8 cellular contexts compared by ENCODE assay signal in the genomic region with DNA sequence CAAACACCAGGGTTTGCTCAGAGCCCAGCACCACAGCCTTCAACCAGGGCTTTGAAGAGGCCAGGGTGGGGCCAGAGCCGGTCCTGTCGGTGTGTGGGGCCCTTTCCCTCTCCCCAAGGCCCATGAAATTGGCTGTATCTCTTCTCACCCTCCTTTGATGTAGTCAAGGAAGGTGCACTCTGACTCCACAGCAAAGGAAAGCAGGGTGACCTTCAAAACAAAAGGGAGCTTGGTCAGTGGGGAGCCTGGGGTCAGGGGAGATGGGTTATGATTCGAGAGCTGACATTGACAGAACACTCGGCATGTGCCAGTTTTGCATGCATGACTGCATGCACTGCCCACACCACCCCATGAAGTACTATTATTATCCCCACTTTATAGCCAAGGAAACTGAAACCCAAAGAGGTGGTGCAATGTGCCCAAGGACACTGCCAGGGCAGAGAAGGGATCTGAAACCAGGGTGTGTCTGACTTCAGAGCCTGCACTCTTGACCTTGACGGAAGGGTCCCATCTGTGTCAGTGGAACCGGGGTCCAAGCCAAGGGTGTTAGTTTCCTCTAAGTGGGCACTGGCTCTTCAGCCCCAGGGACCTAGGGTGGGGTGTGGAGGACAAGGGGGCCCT. TPM values are rescaled to one million over a fixed set of nuclear protein-coding genes. Genes with fewer than 3 reads are reported as not detected.
DNase-seq lines count a peak whose midpoint lies in the region; ATAC-seq and TF ChIP-seq lines count a peak whose summit lies in the region.

No MANE protein-coding gene starts in this region.

- H3K36me3 Mint-ChIP-seq in activated naive CD4-positive, alpha-beta T cell treated with anti-CD3 and anti-CD28 coated beads for 36 hours (ENCODE audit: low read depth) = peaks cover 5% of the 10 kb centered on the region
- peaks cover 5% of the 10 kb centered on the region for H3K36me3 Mint-ChIP-seq in activated naive CD8-positive, alpha-beta T cell treated with anti-CD3 and anti-CD28 coated beads for 36 hours
- peaks cover 32% of the 10 kb centered on the region for H3K36me3 Mint-ChIP-seq in stimulated activated memory B cell treated with anti-CD40 and anti-IgM and Interleukin-4, amounts not matched to agents 10 μg/mL and 1 μg/mL and 100 μg/mL, for 72 hours

- no peaks in the 10 kb centered on the region for H3K27me3 Mint-ChIP-seq in activated naive CD4-positive, alpha-beta T cell treated with anti-CD3 and anti-CD28 coated beads for 36 hours (ENCODE audit: low read depth)
- no peaks in the 10 kb centered on the region for H3K27me3 Mint-ChIP-seq in activated naive CD8-positive, alpha-beta T cell treated with anti-CD3 and anti-CD28 coated beads for 36 hours
- H3K27me3 Mint-ChIP-seq in stimulated activated memory B cell treated with anti-CD40 and anti-IgM and Interleukin-4, amounts not matched to agents 10 μg/mL and 1 μg/mL and 100 μg/mL, for 72 hours = no peaks in the 10 kb centered on the region

- peak overlapping the region; percentile 90 for H3K27ac Mint-ChIP-seq in activated naive CD4-positive, alpha-beta T cell treated with anti-CD3 and anti-CD28 coated beads for 36 hours
- H3K27ac Mint-ChIP-seq in activated naive CD8-positive, alpha-beta T cell treated with anti-CD3 and anti-CD28 coated beads for 36 hours = peak overlapping the region; percentile 89
- peak overlapping the region; percentile 90 for H3K27ac Mint-ChIP-seq in stimulated activated memory B cell treated with anti-CD40 and anti-IgM and Interleukin-4, amounts not matched to agents 10 μg/mL and 1 μg/mL and 100 μg/mL, for 72 hours

- no peak overlapping the region for H4K12ac ChIP-seq in trophoblast cell (ENCODE audit: low read depth, low read length)

- POLR2A ChIA-PET in IMR-90 (lab: Charles Lee; ENCODE audit: unreplicated experiment) = no interaction called here

- no peak overlapping the region for H3K4me2 ChIP-seq in IMR-90 (ENCODE audit: low read depth, low read length)
- no peak overlapping the region for H3K4me2 ChIP-seq in neuronal stem cell (ENCODE audit: insufficient read depth, low read length, poor library complexity, severe bottlenecking)
- no peak overlapping the region for H3K4me2 ChIP-seq in trophoblast cell (ENCODE audit: low read length)

- H3K4me1 Mint-ChIP-seq in activated naive CD4-positive, alpha-beta T cell treated with anti-CD3 and anti-CD28 coated beads for 36 hours (ENCODE audit: low read depth) = peaks cover 63% of the 10 kb centered on the region
- peaks cover 54% of the 10 kb centered on the region for H3K4me1 Mint-ChIP-seq in activated naive CD8-positive, alpha-beta T cell treated with anti-CD3 and anti-CD28 coated beads for 36 hours
- peaks cover 92% of the 10 kb centered on the region for H3K4me1 Mint-ChIP-seq in stimulated activated memory B cell treated with anti-CD40 and anti-IgM and Interleukin-4, amounts not matched to agents 10 μg/mL and 1 μg/mL and 100 μg/mL, for 72 hours

- H3K23ac ChIP-seq in IMR-90 (ENCODE audit: low read depth, low read length) (no peak overlapping the region), neuronal stem cell (ENCODE audit: low read depth, low read length, poor library complexity) (no peak overlapping the region), trophoblast cell (ENCODE audit: low read length) (no peak overlapping the region)

- H3K4ac ChIP-seq in IMR-90 (ENCODE audit: low read depth, low read length) = no peak overlapping the region
- no peak overlapping the region for H3K4ac ChIP-seq in neuronal stem cell (ENCODE audit: low read length)
- H3K4ac ChIP-seq in trophoblast cell (ENCODE audit: low read depth, low read length) = no peak overlapping the region

- H3K4me3 Mint-ChIP-seq in activated naive CD4-positive, alpha-beta T cell treated with anti-CD3 and anti-CD28 coated beads for 36 hours = no peak overlapping the region
- no peak overlapping the region for H3K4me3 Mint-ChIP-seq in activated naive CD8-positive, alpha-beta T cell treated with anti-CD3 and anti-CD28 coated beads for 36 hours
- peak overlapping the region; percentile 22 for H3K4me3 Mint-ChIP-seq in stimulated activated memory B cell treated with anti-CD40 and anti-IgM and Interleukin-4, amounts not matched to agents 10 μg/mL and 1 μg/mL and 100 μg/mL, for 72 hours

- ATAC-seq in IMR-90 (ENCODE audit: low read depth) = no peak
- ATAC-seq in stimulated activated memory B cell treated with anti-CD40 and anti-IgM and Interleukin-4, amounts not matched to agents 10 μg/mL and 1 μg/mL and 100 μg/mL, for 72 hours = peak; percentile 88

- no peaks in the 10 kb centered on the region for H3K79me2 ChIP-seq in trophoblast cell (ENCODE audit: control insufficient read depth, insufficient read depth, low read length, poor library complexity)

- H3K79me1 ChIP-seq in IMR-90 (ENCODE audit: low read depth in 1 of 2, low read length in 2 of 2) (no peaks in the 10 kb centered on the region), neuronal stem cell (ENCODE audit: low read depth, low read length) (no peaks in the 10 kb centered on the region), trophoblast cell (ENCODE audit: low read length) (no peaks in the 10 kb centered on the region)

- no TSS peak for BruUV-seq in IMR-90 (replicated peaks; lab: Mats Ljungman, UMichigan)

- H2AK5ac ChIP-seq in IMR-90 (ENCODE audit: low read depth, low read length) (no peak overlapping the region), neuronal stem cell (ENCODE audit: low read depth, low read length) (no peak overlapping the region), trophoblast cell (ENCODE audit: low read length) (no peak overlapping the region)

- H2BK15ac ChIP-seq in IMR-90 (ENCODE audit: low read depth, low read length) = no peak overlapping the region
- H2BK15ac ChIP-seq in neuronal stem cell (ENCODE audit: low read length) = no peak overlapping the region

- no peak overlapping the region; the same call in 1 of the 2 replicates for H3K14ac ChIP-seq in IMR-90 (replicated peaks; ENCODE audit: low read depth, low read length)
- no peak overlapping the region for H3K14ac ChIP-seq in neuronal stem cell (ENCODE audit: low read length)
- no peak overlapping the region for H3K14ac ChIP-seq in trophoblast cell (ENCODE audit: low read length)

- 77% methylated on average over 2 of the region's 6 CpGs; no CpG with 5 or more reads in 1 of the 2 experiments for WGBS in IMR-90 (ENCODE audit: extremely low coverage in 2 of 2, insufficient read length in 1 of 2), 2 experiments
- WGBS in neuronal stem cell (ENCODE audit: extremely low coverage in 2 of 2, insufficient read length in 2 of 2, insufficient replicate concordance in 1 of 2), 2 donors = no CpG with 5 or more reads among the region's 6 CpGs
- WGBS in trophoblast cell (ENCODE audit: extremely low coverage, insufficient coverage, insufficient read length) = no CpG with 5 or more reads among the region's 6 CpGs

- in situ Hi-C loops in IMR-90 (cut with MboI; ENCODE audit: low sequenced_read_pairs) = loop anchor here (5.0 kb wide), 1 partner anchor 51 kb away; no protein-coding TSS in a partner anchor

- H3K9me3 Mint-ChIP-seq in activated naive CD4-positive, alpha-beta T cell treated with anti-CD3 and anti-CD28 coated beads for 36 hours = peaks cover 3% of the 10 kb centered on the region
- H3K9me3 Mint-ChIP-seq in activated naive CD8-positive, alpha-beta T cell treated with anti-CD3 and anti-CD28 coated beads for 36 hours = peaks cover 5% of the 10 kb centered on the region
- H3K9me3 Mint-ChIP-seq in stimulated activated memory B cell treated with anti-CD40 and anti-IgM and Interleukin-4, amounts not matched to agents 10 μg/mL and 1 μg/mL and 100 μg/mL, for 72 hours = no peaks in the 10 kb centered on the region

- H3K4me3 ChIP-seq in IMR-90 (ENCODE audit: insufficient read depth, low read depth, low read length) (no peak overlapping the region), neuronal stem cell (ENCODE audit: low read length in 2 of 2) (no peak overlapping the region), trophoblast cell (ENCODE audit: low read depth, low read length) (no peak overlapping the region)

- H4K8ac ChIP-seq in IMR-90 (ENCODE audit: low read depth in 2 of 2, low read length in 2 of 2) = no peak overlapping the region
- H4K8ac ChIP-seq in neuronal stem cell (ENCODE audit: low read depth, low read length) = no peak overlapping the region
- no peak overlapping the region for H4K8ac ChIP-seq in trophoblast cell (ENCODE audit: low read depth, low read length)

- no peak overlapping the region for H3K9ac ChIP-seq in IMR-90 (ENCODE audit: low read depth, low read length)
- H3K9ac ChIP-seq in neuronal stem cell (ENCODE audit: low read depth, low read length, poor library complexity) = no peak overlapping the region
- H3K9ac ChIP-seq in trophoblast cell (ENCODE audit: low read length) = no peak overlapping the region

- H2BK12ac ChIP-seq in neuronal stem cell (ENCODE audit: low read length) = no peak overlapping the region
- H2BK12ac ChIP-seq in trophoblast cell (ENCODE audit: low read length) = no peak overlapping the region

- intact Hi-C loops in activated naive CD4-positive, alpha-beta T cell treated with anti-CD3 and anti-CD28 coated beads for 36 hours (cut with micrococcal nuclease) = no loop called here
- intact Hi-C loops in IMR-90 (cut with micrococcal nuclease) = no loop called here

- peaks cover 19% of the 10 kb centered on the region for H3K9me3 ChIP-seq in IMR-90 (ENCODE audit: control insufficient read depth, insufficient read depth, low read length)
- peaks cover 0 to 3% of the 10 kb centered on the region in 2 donors for H3K9me3 ChIP-seq in neuronal stem cell (replicated peaks in 1 of 2; ENCODE audit: control insufficient read depth in 2 of 2, insufficient read depth in 1 of 2, low read depth in 1 of 2, low read length in 2 of 2)
- peaks cover 3% of the 10 kb centered on the region for H3K9me3 ChIP-seq in trophoblast cell (ENCODE audit: insufficient read depth, low read depth, low read length)

- H2BK20ac ChIP-seq in IMR-90 (ENCODE audit: low read depth, low read length) = no peak overlapping the region

- CTCF ChIA-PET in activated naive CD4-positive, alpha-beta T cell treated with anti-CD3 and anti-CD28 coated beads for 36 hours (lab: Charles Lee) = interaction anchor here (0.8 to 4.6 kb wide), 8 partner anchors 13 to 138 kb away, joined by 3 to 16 read pairs (median 6); no protein-coding TSS in a partner anchor
- CTCF ChIA-PET in IMR-90 (lab: Yijun Ruan, JAX) = interaction anchor here (1.2 kb wide), 1 partner anchor 138 kb away, joined by 4 read pairs; no protein-coding TSS in a partner anchor

- peak; percentile 45 for DNase-seq in activated naive CD4-positive, alpha-beta T cell treated with anti-CD3 and anti-CD28 coated beads for 36 hours
- DNase-seq in activated naive CD4-positive, alpha-beta T cell treated with anti-CD3 and anti-CD28 coated beads, Interleukin-2, amount 50 U/mL, for 16 hours = no peak
- DNase-seq in IMR-90 = no peak
- DNase-seq in activated naive CD8-positive, alpha-beta T cell treated with anti-CD3 and anti-CD28 coated beads for 36 hours = no peak
- DNase-seq in occipital lobe (lab: John Stamatoyannopoulos, UW) = no peak
- no peak for DNase-seq in neuronal stem cell (ENCODE audit: low spot score)
- DNase-seq in trophoblast cell = no peak

- H4K91ac ChIP-seq in IMR-90 (ENCODE audit: insufficient read depth, low read depth, low read length) (no peak overlapping the region), neuronal stem cell (ENCODE audit: low read depth, low read length, poor library complexity) (no peak overlapping the region), trophoblast cell (ENCODE audit: low read depth, low read length) (no peak overlapping the region)

- TF ChIP-seq CTCF in IMR-90 (conservative IDR thresholded peaks at IDR 0.05; ENCODE audit: low read depth, low read length) = no peak

- H2BK120ac ChIP-seq in IMR-90 (ENCODE audit: low read depth, low read length) (no peak overlapping the region), neuronal stem cell (ENCODE audit: low read depth, low read length) (no peak overlapping the region), trophoblast cell (ENCODE audit: insufficient read depth, low read length, poor library complexity) (no peak overlapping the region)

- H3K4me1 ChIP-seq in IMR-90 (ENCODE audit: control insufficient read depth, insufficient read depth, low read length) = no peaks in the 10 kb centered on the region; the same call in 1 of the 2 replicates
- peaks cover 0 to 4% of the 10 kb centered on the region in 2 donors for H3K4me1 ChIP-seq in neuronal stem cell (ENCODE audit: control insufficient read depth in 2 of 2, insufficient read depth in 1 of 2, low read depth in 1 of 2, low read length in 2 of 2)
- H3K4me1 ChIP-seq in trophoblast cell (ENCODE audit: control insufficient read depth in 1 of 2, insufficient read depth in 2 of 2, low read length in 2 of 2) = peaks cover 3 to 7% of the 10 kb centered on the region in 2 experiments

- no peak overlapping the region for H4K5ac ChIP-seq in IMR-90 (ENCODE audit: low read depth, low read length)

- peaks cover 4% of the 10 kb centered on the region; the same call in 1 of the 2 replicates for H3K27me3 ChIP-seq in IMR-90 (ENCODE audit: control insufficient read depth, insufficient read depth, low read length)
- H3K27me3 ChIP-seq in neuronal stem cell (ENCODE audit: control insufficient read depth in 3 of 3, insufficient read depth in 3 of 3, low read depth in 1 of 3, low read length in 3 of 3) = peaks cover 0 to 23% (median 0%) of the 10 kb centered on the region in 3 experiments
- H3K27me3 ChIP-seq in trophoblast cell (ENCODE audit: insufficient read depth, low read length) = no peaks in the 10 kb centered on the region

- no peak overlapping the region for H2BK5ac ChIP-seq in IMR-90 (ENCODE audit: low read depth, low read length, poor library complexity, severe bottlenecking)
- no peak overlapping the region for H2BK5ac ChIP-seq in neuronal stem cell (ENCODE audit: low read length)
- no peak overlapping the region for H2BK5ac ChIP-seq in trophoblast cell (ENCODE audit: low read depth, low read length, poor library complexity)

- no peak overlapping the region for H3K56ac ChIP-seq in IMR-90 (ENCODE audit: extremely low read depth, insufficient read depth, low read length)

- H3K9me1 ChIP-seq in IMR-90 (ENCODE audit: insufficient read depth, low read length) = 0 out of 2 replicates have a peak, but pooled peaks cover 4% of the 10 kb centered on the region

- no peak for TF ChIP-seq RAD21 in IMR-90 (IDR thresholded peaks at IDR 0.05; ENCODE audit: low read length)

- dilution Hi-C loops in IMR-90 (cut with HindIII; ENCODE audit: low sequenced_read_pairs, unreplicated experiment) = no loop called here

- H2AK9ac ChIP-seq in IMR-90 (replicated peaks; ENCODE audit: low read depth, low read length, poor library complexity) = no peak overlapping the region

- H2AFZ ChIP-seq in IMR-90 (replicated peaks; ENCODE audit: low read length, poor library complexity) (peak overlapping the region; percentile 65), neuronal stem cell (ENCODE audit: low read length) (no peak overlapping the region), trophoblast cell (ENCODE audit: insufficient read depth, low read length, poor library complexity) (no peak overlapping the region)

- TF ChIP-seq POLR2A in IMR-90 (IDR thresholded peaks at IDR 0.05; ENCODE audit: low read depth, low read length) = no peak

- H4K20me1 ChIP-seq in IMR-90 (ENCODE audit: insufficient read depth, low read length) = no peaks in the 10 kb centered on the region

- H3K18ac ChIP-seq in IMR-90 (ENCODE audit: low read depth, low read length) (no peak overlapping the region), neuronal stem cell (ENCODE audit: low read length) (no peak overlapping the region), trophoblast cell (ENCODE audit: low read length) (no peak overlapping the region)

- H3K36me3 ChIP-seq in IMR-90 (ENCODE audit: control insufficient read depth, insufficient read depth, low read length) (no peaks in the 10 kb centered on the region), neuronal stem cell (replicated peaks in 1 of 2; ENCODE audit: control insufficient read depth in 2 of 2, insufficient read depth in 2 of 2, low read length in 2 of 2) (no peaks in the 10 kb centered on the region), trophoblast cell (ENCODE audit: control insufficient read depth in 1 of 2, insufficient read depth in 2 of 2, low read length in 2 of 2) (no peaks in the 10 kb centered on the region)

- H3K27ac ChIP-seq in IMR-90 (ENCODE audit: insufficient read depth, low read length) (no peak overlapping the region), neuronal stem cell (replicated peaks; ENCODE audit: low read length) (no peak overlapping the region), trophoblast cell (ENCODE audit: low read depth, low read length) (no peak overlapping the region)

RNA-seq across cellular contexts. Expression of a gene that starts 55.4 kb away (rescaled TPM):
- under 1 TPM in 1 of 2 experiments, not detected in 1; 0.05 TPM for total RNA-seq in activated naive CD4-positive, alpha-beta T cell treated with anti-CD3 and anti-CD28 coated beads for 36 hours
- total RNA-seq in IMR-90 (2012; rRNA removed) = not detected in 2 replicates
- polyA plus RNA-seq in IMR-90 (2012; rRNA removed) = 0.03 and 0.06 TPM in 2 replicates
- polyA plus RNA-seq in IMR-90 (2012; cell fraction: cytosol; rRNA removed) = 0.01 TPM in 1 of 2 replicates, not detected in the other
- 0.35 and 0.36 TPM in 2 replicates for polyA plus RNA-seq in IMR-90 (2012; cell fraction: nucleus; rRNA removed; ENCODE audit: low replicate concordance)
- not detected for total RNA-seq in activated naive CD8-positive, alpha-beta T cell treated with anti-CD3 and anti-CD28 coated beads for 36 hours
- not detected for total RNA-seq in occipital lobe
- 0.01 TPM for polyA plus RNA-seq in neuronal stem cell (2013, experiment 1 of 2)
- polyA plus RNA-seq in neuronal stem cell (2013, experiment 2 of 2) = 0.01 TPM
- 0.01 TPM in 2 replicates for polyA plus RNA-seq in trophoblast cell (2013)
